ENCODE assay signal across 12 cellular contexts in genomic region chr19:1789282-1790020, GRCh38. TPM values are rescaled to one million over a fixed set of nuclear protein-coding genes. Genes with fewer than 3 reads are reported as not detected.
DNase-seq lines count a peak whose midpoint lies in the region; ATAC-seq and TF ChIP-seq lines count a peak whose summit lies in the region.
"Had no signal": no experiment of that assay in that cellular context is flagged by ENCODE, and none has a peak within 500 bp of the region (broad histone marks: within the 10 kb centered on the region; RNA-seq: fewer than 3 reads in every experiment).

No MANE protein-coding gene starts in this region.

- no peaks in the 10 kb centered on the region for H3K4me1 ChIP-seq in cardiac muscle cell (ENCODE audit: low read depth)
- no peaks in the 10 kb centered on the region for H3K4me1 ChIP-seq in mammary epithelial cell (ENCODE audit: insufficient read depth, low read length)
- H3K4me1 ChIP-seq in upper lobe of left lung, result peaks cover 0 to 15% (median 9%) of the 10 kb centered on the region in 4 donors

- DNase-seq in cardiac muscle cell (ENCODE audit: low read depth in 1 of 2, low spot score in 1 of 2), result peak in 1 of 2 donors; percentile 33
- no peak for DNase-seq in cardiac septum (ENCODE audit: low spot score)
- DNase-seq in mammary epithelial cell, result peak; percentile 13
- no peak for DNase-seq in left colon
- peak in 1 of 2 donors; percentile 84 for DNase-seq in upper lobe of left lung
- no peak for DNase-seq in activated naive CD4-positive, alpha-beta T cell (lab: John Stamatoyannopoulos, UW)
- DNase-seq in CD4-positive, alpha-beta T cell, result no peak
- no peak for DNase-seq in NCI-H2107 (lab: John Stamatoyannopoulos, UW)
- DNase-seq: midbrain, NCI-H1048 had no signal

- H3K4me1 Mint-ChIP-seq in CD4-positive, alpha-beta T cell (ENCODE audit: low read depth), result no peaks in the 10 kb centered on the region

- ATAC-seq in left colon (peak; percentile 42), upper lobe of left lung (ENCODE audit: low FRiP score in 2 of 2) (no peak)
- no peak for ATAC-seq in CD4-positive, alpha-beta T cell (ENCODE audit: poor library complexity)

- H3K9me3 Mint-ChIP-seq in CD4-positive, alpha-beta T cell, result no peaks in the 10 kb centered on the region
- H3K9me3 Mint-ChIP-seq: activated T-helper 2 cell treated with anti-CD3 and anti-CD28 coated beads, Interferon-gamma antibody, Interleukin-2, Interleukin-4, amounts not matched to agents 10 μg/mL and 5 μg/mL and 100 μg/mL, durations not matched to agents 14 hours and 24 hours and 36 hours had no signal

- H3K4me2 ChIP-seq in mammary epithelial cell (ENCODE audit: insufficient read depth, low read depth, low read length), result peak overlapping the region; percentile 41

- no peaks in the 10 kb centered on the region for H3K79me2 ChIP-seq in mammary epithelial cell (ENCODE audit: insufficient read depth, low read length)

- no peak overlapping the region for H3K4me3 Mint-ChIP-seq in CD4-positive, alpha-beta T cell

- in situ Hi-C loops in mammary epithelial cell (cut with MboI; ENCODE audit: low sequenced_read_pairs in 2 of 2), result loop anchor here in 1 of 2 donors (25.0 kb wide), 1 partner anchor 252 kb away; no protein-coding TSS in a partner anchor

- H3K9me3 ChIP-seq in cardiac muscle cell (ENCODE audit: low read depth) (no peaks in the 10 kb centered on the region), mammary epithelial cell (replicated peaks; ENCODE audit: insufficient read depth, low read length) (no peaks in the 10 kb centered on the region), upper lobe of left lung (no peaks in the 10 kb centered on the region)
- no peaks in the 10 kb centered on the region for H3K9me3 ChIP-seq in CD4-positive, alpha-beta T cell (ENCODE audit: control insufficient read depth, low read length)

- intact Hi-C loops in cardiac septum (cut with DNase I), result loop anchor here (10.0 kb wide), 1 partner anchor 245 kb away; no protein-coding TSS in a partner anchor
- intact Hi-C loops in mammary epithelial cell (cut with micrococcal nuclease), result no loop called here
- intact Hi-C loops in left colon (cut with DNase I, micrococcal nuclease), result no loop called here
- intact Hi-C loops in CD4-positive, alpha-beta T cell (cut with DNase I, micrococcal nuclease), result loop anchor here (1.0 to 10.0 kb wide), 3 partner anchors 23 to 245 kb away; partner anchors contain the start of gene ATP8B3 (in 1 of the 2)

- no peak overlapping the region for H3K9ac ChIP-seq in mammary epithelial cell (ENCODE audit: insufficient read depth, low read length)

- H4K20me1 ChIP-seq in mammary epithelial cell (ENCODE audit: insufficient read depth, low read length), result no peaks in the 10 kb centered on the region

- H3K27me3 ChIP-seq in cardiac muscle cell, result peaks cover 20% of the 10 kb centered on the region
- no peaks in the 10 kb centered on the region for H3K27me3 ChIP-seq in mammary epithelial cell (ENCODE audit: insufficient read depth, low read length)
- peaks cover 0 to 13% (median 2%) of the 10 kb centered on the region in 4 donors for H3K27me3 ChIP-seq in upper lobe of left lung
- peaks cover 8% of the 10 kb centered on the region for H3K27me3 ChIP-seq in CD4-positive, alpha-beta T cell (ENCODE audit: control insufficient read depth, insufficient read depth, low read length)

- no peak overlapping the region for H3K27ac Mint-ChIP-seq in CD4-positive, alpha-beta T cell
- H3K27ac Mint-ChIP-seq: activated T-helper 2 cell treated with anti-CD3 and anti-CD28 coated beads, Interferon-gamma antibody, Interleukin-2, Interleukin-4, amounts not matched to agents 10 μg/mL and 5 μg/mL and 100 μg/mL, durations not matched to agents 14 hours and 24 hours and 36 hours had no signal

- H3K27ac ChIP-seq in cardiac muscle cell, result no peak overlapping the region
- H3K27ac ChIP-seq in mammary epithelial cell (ENCODE audit: insufficient read depth, low read depth, low read length), result no peak overlapping the region
- H3K27ac ChIP-seq in upper lobe of left lung, result no peak overlapping the region
- no peak overlapping the region for H3K27ac ChIP-seq in CD4-positive, alpha-beta T cell (ENCODE audit: low read depth, low read length)

- TF ChIP-seq POLR2A in upper lobe of left lung (IDR thresholded peaks at IDR 0.05), result no peak

- H3K36me3 ChIP-seq in cardiac muscle cell, result no peaks in the 10 kb centered on the region
- H3K36me3 ChIP-seq in mammary epithelial cell (ENCODE audit: insufficient read depth, low read length), result no peaks in the 10 kb centered on the region
- no peaks in the 10 kb centered on the region for H3K36me3 ChIP-seq in upper lobe of left lung

- no peak for TF ChIP-seq EP300 in upper lobe of left lung (IDR thresholded peaks at IDR 0.05)

- BruUV-seq in mammary epithelial cell (replicated peaks; lab: Mats Ljungman, UMichigan), result no TSS peak

- WGBS in mammary epithelial cell (ENCODE audit: low coverage, missing lambda C conversion rate), result 36% methylated on average over 30 of the region's 58 CpGs
- 24% methylated on average over 5 to 12 of the region's 58 CpGs for WGBS in upper lobe of left lung, 2 donors

- CTCF ChIA-PET in mammary epithelial cell (lab: Charles Lee; ENCODE audit: low non-redundant PET), result interaction anchor here (0.5 kb wide), 1 partner anchor 109 kb away, joined by 13 read pairs; no protein-coding TSS in a partner anchor
- CTCF ChIA-PET in CD4-positive, alpha-beta T cell (lab: Charles Lee), result no interaction called here

- H3K27me3 Mint-ChIP-seq in CD4-positive, alpha-beta T cell, result peaks cover 29% of the 10 kb centered on the region

- TF ChIP-seq CTCF in cardiac muscle cell (IDR thresholded peaks at IDR 0.05; ENCODE audit: low read depth, low read length), result no peak
- TF ChIP-seq CTCF in mammary epithelial cell (conservative IDR thresholded peaks at IDR 0.05 in 1 of 2, IDR thresholded peaks at IDR 0.05 in 1 of 2; ENCODE audit: extremely low read depth in 1 of 2, insufficient read depth in 1 of 2, low read depth in 1 of 2, low read length in 2 of 2), result no peak
- no peak for TF ChIP-seq CTCF in upper lobe of left lung (IDR thresholded peaks at IDR 0.05)
- no peak for TF ChIP-seq CTCF in CD4-positive, alpha-beta T cell (IDR thresholded peaks at IDR 0.05)

- dilution Hi-C loops in mammary epithelial cell (cut with HindIII; ENCODE audit: low sequenced_read_pairs), result loop anchor here (5.0 kb wide), 1 partner anchor 58 kb away; the partner anchor contains the start of gene REXO1

- H3K4me3 ChIP-seq in cardiac muscle cell (peak overlapping the region; percentile 13), mammary epithelial cell (replicated peaks in 1 of 3; ENCODE audit: insufficient read depth in 1 of 3, low read depth in 2 of 3, low read length in 3 of 3) (no peak overlapping the region), upper lobe of left lung (peak overlapping the region in 3 of 4 donors; percentile 22 to 35 (median 28))

- POLR2A ChIA-PET in CD4-positive, alpha-beta T cell (lab: Charles Lee), result no interaction called here

- no peaks in the 10 kb centered on the region for H3K36me3 Mint-ChIP-seq in CD4-positive, alpha-beta T cell (ENCODE audit: low read depth)

- H2AFZ ChIP-seq in mammary epithelial cell (ENCODE audit: low read depth, low read length), result peak overlapping the region; percentile 71

RNA-seq across cellular contexts. Expression of gene ATP8B3, which starts 22.6 kb away (rescaled TPM):
- total RNA-seq in cardiac muscle cell, result 1.2 and 8.6 TPM in 2 replicates
- polyA plus RNA-seq in cardiac muscle cell, result 3.0 and 9.2 TPM in 2 replicates
- total RNA-seq in cardiac septum, result 0.78 TPM
- 1 to 10 TPM; 1.0 to 2.7 TPM for total RNA-seq in mammary epithelial cell
- 5.3 TPM for polyA plus RNA-seq in mammary epithelial cell
- 10.5 TPM for polyA minus RNA-seq in mammary epithelial cell
- total RNA-seq in left colon, result under 1 TPM; 0.52 to 0.84 TPM
- total RNA-seq in upper lobe of left lung, result 1 to 10 TPM in 3 of 6 donors, under 1 TPM in 3; under 0.01 to 6.2 (median 1.1) TPM
- total RNA-seq in CD4-positive, alpha-beta T cell, result 1 to 10 TPM; 2.5 to 3.2 TPM

RNA-seq across cellular contexts. Expression of gene ONECUT3, which starts 36.1 kb away (rescaled TPM):
- total RNA-seq in cardiac muscle cell (not detected in 2 replicates), cardiac septum (not detected), mammary epithelial cell (under 1 TPM in 1 of 2 donors, not detected in 1; 0.09 TPM), left colon (not detected), upper lobe of left lung (not detected)
- polyA plus RNA-seq in cardiac muscle cell (not detected in 2 replicates), mammary epithelial cell (0.01 TPM)
- polyA minus RNA-seq in mammary epithelial cell, result not detected
- total RNA-seq in CD4-positive, alpha-beta T cell, result not detected
- total RNA-seq: activated T-helper 2 cell treated with anti-CD3 and anti-CD28 coated beads, Interferon-gamma antibody, Interleukin-2, Interleukin-4, amounts not matched to agents 10 μg/mL and 5 μg/mL and 100 μg/mL, durations not matched to agents 14 hours and 24 hours and 36 hours; ureter had no signal

RNA-seq across cellular contexts. Expression of gene REXO1, which starts 58.8 kb away (rescaled TPM):
- total RNA-seq in cardiac muscle cell, result 24.4 and 39.7 TPM in 2 replicates
- 19.2 and 21.3 TPM in 2 replicates for polyA plus RNA-seq in cardiac muscle cell
- total RNA-seq in cardiac septum, result 16.7 TPM
- 10 to 100 TPM; 11.3 to 41.0 TPM for total RNA-seq in mammary epithelial cell
- 22.4 TPM for polyA plus RNA-seq in mammary epithelial cell
- polyA minus RNA-seq in mammary epithelial cell, result 29.8 TPM
- total RNA-seq in left colon, result 10 to 100 TPM; 41.9 to 43.0 TPM
- 100 to 1,000 TPM in 1 of 6 donors, 10 to 100 TPM in 5; 17.0 to 106 (median 38.8) TPM for total RNA-seq in upper lobe of left lung
- total RNA-seq in CD4-positive, alpha-beta T cell, result 100 to 1,000 TPM; 106 to 114 TPM

Comparison
In these comparisons a context has a peak if more than half of its experiments do, and no peak if none do; other contexts are left out.
1. H3K4me3 ChIP-seq: peak in cardiac muscle cell (single experiment) and upper lobe of left lung (3 of 4); none in mammary epithelial cell (0 of 3).
2. intact Hi-C loops: an anchor here in cardiac septum (10.0 kb wide) and CD4-positive, alpha-beta T cell (1.0 to 10.0 kb wide); none called in mammary epithelial cell and left colon.